ENCODE assay signal across 15 cellular contexts in the genomic region with DNA sequence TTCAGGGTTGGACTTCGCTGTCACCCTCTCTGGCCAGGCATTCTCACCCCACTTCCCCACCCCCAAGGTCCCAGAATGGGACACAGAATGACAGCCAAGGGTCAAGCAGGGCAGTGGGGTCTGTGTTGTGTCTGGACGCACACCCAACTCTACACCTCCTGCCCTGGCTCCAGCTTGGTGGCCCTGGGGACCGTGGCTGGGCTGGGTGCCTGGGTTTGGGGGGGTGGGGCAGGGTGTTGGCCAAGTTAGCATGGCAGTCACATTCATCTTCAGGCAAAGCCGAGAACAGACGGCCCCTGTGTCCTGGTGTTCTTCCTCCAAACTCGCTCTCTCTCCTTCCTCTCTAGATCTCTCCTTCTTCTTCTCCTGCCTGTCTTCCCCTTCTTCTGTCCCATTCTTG. TPM values are rescaled to one million over a fixed set of nuclear protein-coding genes. Genes with fewer than 3 reads are reported as not detected.
DNase-seq lines count a peak whose midpoint lies in the region; ATAC-seq and TF ChIP-seq lines count a peak whose summit lies in the region.
"Had no signal": no experiment of that assay in that cellular context is flagged by ENCODE, and none has a peak within 500 bp of the region (broad histone marks: within the 10 kb centered on the region; RNA-seq: fewer than 3 reads in every experiment).

No MANE protein-coding gene starts in this region.

- ATAC-seq in aorta (ENCODE audit: low FRiP score): peak; percentile 42
- ATAC-seq in GM21786 (IDR thresholded peaks at IDR 0.05; ENCODE audit: unreplicated experiment): no peak
- ATAC-seq in GM19452 (IDR thresholded peaks at IDR 0.05; ENCODE audit: unreplicated experiment): no peak
- no peak for ATAC-seq in HG03571 (IDR thresholded peaks at IDR 0.05; ENCODE audit: unreplicated experiment)
- ATAC-seq: activated CD8-positive, alpha-beta memory T cell treated with anti-CD3 and anti-CD28 coated beads, Interleukin-2, amount 10 ng/mL, durations not matched to agents 7 days and 5 days had no signal

- H3K9ac ChIP-seq in mammary epithelial cell (ENCODE audit: insufficient read depth, low read length) (no peak overlapping the region), trophoblast cell (ENCODE audit: low read length) (no peak overlapping the region)

- H2AFZ ChIP-seq in mammary epithelial cell (ENCODE audit: low read depth, low read length) (no peak overlapping the region), trophoblast cell (ENCODE audit: insufficient read depth, low read length, poor library complexity) (no peak overlapping the region)

- H3K27me3 ChIP-seq in mammary epithelial cell (ENCODE audit: insufficient read depth, low read length): no peaks in the 10 kb centered on the region
- H3K27me3 ChIP-seq in left ventricle myocardium inferior (ENCODE audit: low read depth): no peaks in the 10 kb centered on the region
- H3K27me3 ChIP-seq in trophoblast cell (ENCODE audit: insufficient read depth, low read length): no peaks in the 10 kb centered on the region
- no peaks in the 10 kb centered on the region for H3K27me3 ChIP-seq in aorta (ENCODE audit: control insufficient read depth in 1 of 2, insufficient read depth in 2 of 2, low read length in 1 of 2)

- TF ChIP-seq CTCF in MCF 10A (IDR thresholded peaks at IDR 0.05; ENCODE audit: unreplicated experiment): no peak
- no peak for TF ChIP-seq CTCF in mammary epithelial cell (conservative IDR thresholded peaks at IDR 0.05 in 1 of 2, IDR thresholded peaks at IDR 0.05 in 1 of 2; ENCODE audit: extremely low read depth in 1 of 2, insufficient read depth in 1 of 2, low read depth in 1 of 2, low read length in 2 of 2)
- TF ChIP-seq CTCF in left ventricle myocardium inferior (IDR thresholded peaks at IDR 0.05; ENCODE audit: borderline replicate concordance): no peak

- H2AK5ac ChIP-seq in trophoblast cell (ENCODE audit: low read length): peak overlapping the region; percentile 91

- H3K79me2 ChIP-seq in mammary epithelial cell (ENCODE audit: insufficient read depth, low read length) (no peaks in the 10 kb centered on the region), trophoblast cell (ENCODE audit: control insufficient read depth, insufficient read depth, low read length, poor library complexity) (peaks cover 27% of the 10 kb centered on the region)

- no peaks in the 10 kb centered on the region for H3K9me3 Mint-ChIP-seq in MCF 10A (ENCODE audit: unreplicated experiment)

- H3K4me3 Mint-ChIP-seq in MCF 10A (ENCODE audit: unreplicated experiment): no peak overlapping the region
- H3K4me3 Mint-ChIP-seq: activated CD8-positive, alpha-beta memory T cell treated with anti-CD3 and anti-CD28 coated beads, Interleukin-2, amount 10 ng/mL, durations not matched to agents 7 days and 5 days had no signal

- H3K27ac ChIP-seq in mammary epithelial cell (ENCODE audit: insufficient read depth, low read depth, low read length) (no peak overlapping the region), left ventricle myocardium inferior (replicated peaks) (peak overlapping the region; percentile 99), trophoblast cell (ENCODE audit: low read depth, low read length) (peak overlapping the region; percentile 94), aorta (ENCODE audit: low read depth in 1 of 2, low read length in 2 of 2) (peak overlapping the region in 1 of 2 donors; percentile 86)
- H3K27ac ChIP-seq: 22Rv1 had no signal

- peak overlapping the region; percentile 85 for H3K4ac ChIP-seq in trophoblast cell (ENCODE audit: low read depth, low read length)

- dilution Hi-C loops in mammary epithelial cell (cut with HindIII; ENCODE audit: low sequenced_read_pairs): no loop called here

- H3K27ac Mint-ChIP-seq in MCF 10A (ENCODE audit: low read depth, unreplicated experiment): peak overlapping the region; percentile 71
- H3K27ac Mint-ChIP-seq: activated CD8-positive, alpha-beta memory T cell treated with anti-CD3 and anti-CD28 coated beads, Interleukin-2, amount 10 ng/mL, durations not matched to agents 7 days and 5 days had no signal

- H4K20me1 ChIP-seq in mammary epithelial cell (ENCODE audit: insufficient read depth, low read length): no peaks in the 10 kb centered on the region

- intact Hi-C loops in MCF 10A (cut with micrococcal nuclease) (no loop called here), mammary epithelial cell (cut with micrococcal nuclease) (no loop called here), left ventricle myocardium inferior (cut with micrococcal nuclease) (no loop called here), aorta (cut with DNase I) (loop anchor here in 1 of 2 donors (2.0 kb wide), 1 partner anchor 15 kb away; no protein-coding TSS in a partner anchor)

- POLR2A ChIA-PET in MCF 10A (lab: Yijun Ruan, JAX): no interaction called here

- H3K27me3 Mint-ChIP-seq in MCF 10A (ENCODE audit: insufficient read depth, unreplicated experiment): no peaks in the 10 kb centered on the region

- H3K4me1 ChIP-seq in mammary epithelial cell (ENCODE audit: insufficient read depth, low read length): peaks cover under 1% of the 10 kb centered on the region
- H3K4me1 ChIP-seq in left ventricle myocardium inferior: peaks cover 100% of the 10 kb centered on the region
- H3K4me1 ChIP-seq in trophoblast cell (ENCODE audit: control insufficient read depth in 1 of 2, insufficient read depth in 2 of 2, low read length in 2 of 2): peaks cover 51 to 67% of the 10 kb centered on the region in 2 experiments
- H3K4me1 ChIP-seq in aorta (ENCODE audit: control insufficient read depth in 1 of 2, insufficient read depth in 2 of 2, low read length in 2 of 2): peaks cover 6 to 8% of the 10 kb centered on the region in 2 donors

- H3K4me1 Mint-ChIP-seq in MCF 10A (ENCODE audit: insufficient read depth, unreplicated experiment): peaks cover 43% of the 10 kb centered on the region
- H3K4me1 Mint-ChIP-seq: activated CD8-positive, alpha-beta memory T cell treated with anti-CD3 and anti-CD28 coated beads, Interleukin-2, amount 10 ng/mL, durations not matched to agents 7 days and 5 days had no signal

- H4K8ac ChIP-seq in trophoblast cell (ENCODE audit: low read depth, low read length): peak overlapping the region; percentile 64

- H4K91ac ChIP-seq in trophoblast cell (ENCODE audit: low read depth, low read length): peak overlapping the region; percentile 80

- H3K36me3 ChIP-seq in mammary epithelial cell (ENCODE audit: insufficient read depth, low read length) (no peaks in the 10 kb centered on the region), left ventricle myocardium inferior (no peaks in the 10 kb centered on the region), trophoblast cell (ENCODE audit: control insufficient read depth in 1 of 2, insufficient read depth in 2 of 2, low read length in 2 of 2) (peaks cover 7 to 15% of the 10 kb centered on the region in 2 experiments), aorta (ENCODE audit: control insufficient read depth in 1 of 2, insufficient read depth in 2 of 2, low read length in 1 of 2) (peaks cover 2 to 4% of the 10 kb centered on the region in 2 donors)

- H2BK12ac ChIP-seq in trophoblast cell (ENCODE audit: low read length): peak overlapping the region; percentile 97

- H3K18ac ChIP-seq in trophoblast cell (ENCODE audit: low read length): peak overlapping the region; percentile 48

- CTCF ChIA-PET in MCF 10A (lab: Yijun Ruan, JAX): interaction anchor here (19.4 kb wide), 1 partner anchor 44 kb away, joined by 530 read pairs; no protein-coding TSS in a partner anchor
- CTCF ChIA-PET in mammary epithelial cell (lab: Charles Lee; ENCODE audit: low non-redundant PET): no interaction called here

- no peaks in the 10 kb centered on the region for H3K9me3 ChIP-seq in mammary epithelial cell (replicated peaks; ENCODE audit: insufficient read depth, low read length)
- H3K9me3 ChIP-seq in left ventricle myocardium inferior (replicated peaks): no peaks in the 10 kb centered on the region
- H3K9me3 ChIP-seq in trophoblast cell (ENCODE audit: insufficient read depth, low read depth, low read length): no peaks in the 10 kb centered on the region
- no peaks in the 10 kb centered on the region for H3K9me3 ChIP-seq in aorta (ENCODE audit: control insufficient read depth, low read length)

- peak overlapping the region; percentile 90 for H2BK120ac ChIP-seq in trophoblast cell (ENCODE audit: insufficient read depth, low read length, poor library complexity)

- H3K23ac ChIP-seq in trophoblast cell (ENCODE audit: low read length): no peak overlapping the region

- H4K12ac ChIP-seq in trophoblast cell (ENCODE audit: low read depth, low read length): peak overlapping the region; percentile 51

- BruUV-seq in MCF 10A (replicated peaks; lab: Mats Ljungman, UMichigan): no TSS peak
- no TSS peak for BruUV-seq in mammary epithelial cell (replicated peaks; lab: Mats Ljungman, UMichigan)

- H3K36me3 Mint-ChIP-seq in MCF 10A (ENCODE audit: insufficient read depth, unreplicated experiment): peaks cover 5% of the 10 kb centered on the region
- H3K36me3 Mint-ChIP-seq: activated CD8-positive, alpha-beta memory T cell treated with anti-CD3 and anti-CD28 coated beads, Interleukin-2, amount 10 ng/mL, durations not matched to agents 7 days and 5 days had no signal

- DNase-seq in MCF 10A (ENCODE audit: unreplicated experiment): no peak
- no peak for DNase-seq in mammary epithelial cell
- DNase-seq in left ventricle myocardium inferior: peak; percentile 78
- DNase-seq in trophoblast cell: no peak
- peak; percentile 66 to 85 for DNase-seq in aorta
- DNase-seq: activated CD8-positive, alpha-beta memory T cell treated with anti-CD3 and anti-CD28 coated beads, Interleukin-2, amount 10 ng/mL, durations not matched to agents 7 days and 5 days; glutamatergic neuron; NCI-H526 had no signal

- H3K79me1 ChIP-seq in trophoblast cell (ENCODE audit: low read length): peaks cover 30% of the 10 kb centered on the region

- WGBS in mammary epithelial cell (ENCODE audit: low coverage, missing lambda C conversion rate): 58% methylated on average over 5 of the region's 6 CpGs
- WGBS in trophoblast cell (ENCODE audit: extremely low coverage, insufficient coverage, insufficient read length): no CpG with 5 or more reads among the region's 6 CpGs
- WGBS in aorta, 2 donors: 4 to 6% methylated on average over 6 of the region's 6 CpGs

- H3K14ac ChIP-seq in trophoblast cell (ENCODE audit: low read length): peak overlapping the region; percentile 67

- H3K4me2 ChIP-seq in mammary epithelial cell (ENCODE audit: insufficient read depth, low read depth, low read length): no peak overlapping the region
- peak overlapping the region; percentile 40 for H3K4me2 ChIP-seq in trophoblast cell (ENCODE audit: low read length)

- H2BK5ac ChIP-seq in trophoblast cell (ENCODE audit: low read depth, low read length, poor library complexity): peak overlapping the region; percentile 78

- in situ Hi-C loops in mammary epithelial cell (cut with MboI; ENCODE audit: low sequenced_read_pairs in 2 of 2): no loop called here

- H3K4me3 ChIP-seq in mammary epithelial cell (replicated peaks in 1 of 3; ENCODE audit: insufficient read depth in 1 of 3, low read depth in 2 of 3, low read length in 3 of 3): no peak overlapping the region
- peak overlapping the region; percentile 91 for H3K4me3 ChIP-seq in left ventricle myocardium inferior
- H3K4me3 ChIP-seq in trophoblast cell (ENCODE audit: low read depth, low read length): no peak overlapping the region
- no peak overlapping the region for H3K4me3 ChIP-seq in aorta (ENCODE audit: low read length in 2 of 2)

RNA-seq across cellular contexts. Expression of gene LRP1, which starts 5.6 kb away (rescaled TPM):
- total RNA-seq in MCF 10A (2022) (18.9 and 25.3 TPM in 2 replicates), mammary epithelial cell (10 to 100 TPM; 33.2 to 57.0 TPM), left ventricle myocardium inferior (61.0 TPM), aorta (100 to 1,000 TPM; 517 to 992 TPM)
- polyA plus RNA-seq in mammary epithelial cell (11.3 TPM), aorta (100 to 1,000 TPM in 1 of 2 donors, 10 to 100 TPM in 1; 36.8 to 223 TPM)
- 75.1 TPM for polyA minus RNA-seq in mammary epithelial cell
- 45.9 and 49.7 TPM in 2 replicates for polyA plus RNA-seq in trophoblast cell (2013)

RNA-seq across cellular contexts. Expression of gene LRP1-AS, which starts 13.5 kb away (rescaled TPM):
- total RNA-seq in MCF 10A (2022) (not detected in 2 replicates), mammary epithelial cell (not detected), left ventricle myocardium inferior (not detected), aorta (not detected)
- polyA plus RNA-seq in mammary epithelial cell (not detected), aorta (not detected)
- polyA minus RNA-seq in mammary epithelial cell: not detected
- not detected in 2 replicates for polyA plus RNA-seq in trophoblast cell (2013)
- total RNA-seq: activated CD8-positive, alpha-beta memory T cell treated with anti-CD3 and anti-CD28 coated beads, Interleukin-2, amount 10 ng/mL, durations not matched to agents 7 days and 5 days; G401; myocyte; T-helper 1 cell treated with Interleukin-12 subunit alpha and Interleukin-12 subunit beta and Interleukin-4 antibody, amounts not matched to agents 30 ng/mL and 1 ng/mL, for 36 hours had no signal

RNA-seq across cellular contexts. Expression of gene STAT6, which starts 22.8 kb away (rescaled TPM):
- total RNA-seq in MCF 10A (2022) (99.7 and 122 TPM in 2 replicates), mammary epithelial cell (100 to 1,000 TPM in 1 of 2 donors, 10 to 100 TPM in 1; 65.3 to 150 TPM), left ventricle myocardium inferior (46.2 TPM), aorta (100 to 1,000 TPM; 199 to 258 TPM)
- polyA plus RNA-seq in mammary epithelial cell (170 TPM), aorta (100 to 1,000 TPM in 1 of 2 donors, 10 to 100 TPM in 1; 99.8 to 382 TPM)
- polyA minus RNA-seq in mammary epithelial cell: 136 TPM
- polyA plus RNA-seq in trophoblast cell (2013): 48.8 and 53.2 TPM in 2 replicates

RNA-seq across cellular contexts. Expression of gene NAB2, which starts 45.0 kb away (rescaled TPM):
- total RNA-seq in MCF 10A (2022) (25.8 and 30.6 TPM in 2 replicates), mammary epithelial cell (10 to 100 TPM; 33.8 to 35.3 TPM), left ventricle myocardium inferior (10.1 TPM), aorta (10 to 100 TPM; 31.6 to 48.4 TPM)
- polyA plus RNA-seq in mammary epithelial cell (28.4 TPM), aorta (10 to 100 TPM; 19.8 to 32.2 TPM)
- 66.6 TPM for polyA minus RNA-seq in mammary epithelial cell
- polyA plus RNA-seq in trophoblast cell (2013): 26.6 and 26.8 TPM in 2 replicates

RNA-seq across cellular contexts. Expression of gene NEMP1, which starts 55.3 kb away (rescaled TPM):
- total RNA-seq in MCF 10A (2022) (17.5 and 22.5 TPM in 2 replicates), mammary epithelial cell (10 to 100 TPM in 1 of 2 donors, 1 to 10 TPM in 1; 7.3 to 31.0 TPM), left ventricle myocardium inferior (3.3 TPM), aorta (1 to 10 TPM; 7.6 to 10.0 TPM)
- polyA plus RNA-seq in mammary epithelial cell (11.4 TPM), aorta (1 to 10 TPM in 1 of 2 donors, under 1 TPM in 1; 0.75 to 5.8 TPM)
- 22.2 TPM for polyA minus RNA-seq in mammary epithelial cell
- polyA plus RNA-seq in trophoblast cell (2013): 11.6 and 12.1 TPM in 2 replicates

Comparison
In these comparisons a context has a peak if more than half of its experiments do, and no peak if none do; other contexts are left out.
1. DNase-seq: peak in left ventricle myocardium inferior (single experiment) and aorta (2 of 2); none in MCF 10A (single experiment), mammary epithelial cell (single experiment) and trophoblast cell (0 of 2).